ENCODE assay signal across 4 cellular contexts in the genomic region with DNA sequence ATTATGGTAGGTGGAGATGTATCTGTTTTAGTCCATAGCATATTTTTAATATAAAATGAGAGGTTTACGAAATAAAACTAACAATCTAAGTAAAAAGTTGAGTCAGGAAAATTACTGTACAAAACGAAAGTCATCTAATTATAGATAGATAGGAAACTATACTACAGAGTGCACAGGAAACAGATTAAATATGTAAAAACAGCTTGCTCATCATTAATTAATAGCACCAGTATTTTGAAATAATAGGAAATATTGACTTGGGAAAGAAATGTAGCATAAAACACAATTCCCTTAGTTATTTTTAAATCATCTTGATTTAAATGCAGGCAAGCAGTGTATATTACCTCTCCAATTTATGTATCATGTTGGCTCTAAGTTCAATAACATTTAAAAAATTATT.
TF ChIP-seq lines count a peak whose summit lies in the region.

No MANE protein-coding gene starts in this region.

TF ChIP-seq in A549, 52 proteins besides CTCF, POLR2A, EP300 and RAD21:
- TF ChIP-seq MAFK (IDR thresholded peaks at IDR 0.05; ENCODE audit: partially characterized antibody), result peak; percentile 51
- TF ChIP-seq, protein P1, sequence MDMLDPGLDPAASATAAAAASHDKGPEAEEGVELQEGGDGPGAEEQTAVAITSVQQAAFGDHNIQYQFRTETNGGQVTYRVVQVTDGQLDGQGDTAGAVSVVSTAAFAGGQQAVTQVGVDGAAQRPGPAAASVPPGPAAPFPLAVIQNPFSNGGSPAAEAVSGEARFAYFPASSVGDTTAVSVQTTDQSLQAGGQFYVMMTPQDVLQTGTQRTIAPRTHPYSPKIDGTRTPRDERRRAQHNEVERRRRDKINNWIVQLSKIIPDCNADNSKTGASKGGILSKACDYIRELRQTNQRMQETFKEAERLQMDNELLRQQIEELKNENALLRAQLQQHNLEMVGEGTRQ (IDR thresholded peaks at IDR 0.05), result no peak

TF ChIP-seq in IMR-90, 13 proteins besides CTCF, POLR2A, EP300 and RAD21:
- TF ChIP-seq CHD1 (IDR thresholded peaks at IDR 0.05; ENCODE audit: low read depth, low read length), result no peak
- TF ChIP-seq MAFK (IDR thresholded peaks at IDR 0.05; ENCODE audit: low read depth, low read length), result peak; percentile 65
TF ChIP-seq in IMR-90: peak in this region for 1.

TF ChIP-seq in K562, 482 proteins besides CTCF, POLR2A, EP300 and RAD21:
- TF ChIP-seq HLTF (IDR thresholded peaks at IDR 0.05) (no peak), MYNN (IDR thresholded peaks at IDR 0.05) (no peak), MYNN (CRISPR knock-in tag; IDR thresholded peaks at IDR 0.05) (no peak), GTF2A2 (tag; IDR thresholded peaks at IDR 0.05) (no peak), NONO (IDR thresholded peaks at IDR 0.05; ENCODE audit: low read depth in 2 of 2, low read length in 1 of 2) (no peak), ZNF77 (CRISPR knock-in tag; IDR thresholded peaks at IDR 0.05) (no peak), SRSF1 (IDR thresholded peaks at IDR 0.05; ENCODE audit: low read depth, low read length) (no peak), BCL6 (CRISPR knock-in tag; IDR thresholded peaks at IDR 0.05) (no peak), GABPB1 (CRISPR knock-in tag; IDR thresholded peaks at IDR 0.05) (no peak), KDM4B (IDR thresholded peaks at IDR 0.05; ENCODE audit: borderline replicate concordance in 2 of 2, low read depth in 1 of 2) (no peak), NR2C1 (IDR thresholded peaks at IDR 0.05) (no peak), NR2C1 (tag; IDR thresholded peaks at IDR 0.05) (no peak), RBM22 (IDR thresholded peaks at IDR 0.05; ENCODE audit: low read depth, low read length, poor library complexity, severe bottlenecking) (no peak), ZBTB7A (IDR thresholded peaks at IDR 0.05; ENCODE audit: borderline replicate concordance, control insufficient read depth, low read depth, low read length) (no peak), MAFG (tag; conservative IDR thresholded peaks at IDR 0.05) (peak; percentile 27; the same call in 1 of the 2 replicates), TAF9B (IDR thresholded peaks at IDR 0.05; ENCODE audit: partially characterized antibody) (no peak), SMARCA4 (IDR thresholded peaks at IDR 0.05) (no peak), MAFF (IDR thresholded peaks at IDR 0.05; ENCODE audit: low read length) (peak; percentile 15; the same call in 1 of the 2 replicates), CEBPB (tag; IDR thresholded peaks at IDR 0.05) (no peak), ZNF586 (CRISPR knock-in tag; conservative IDR thresholded peaks at IDR 0.05) (no peak), POLR2AphosphoS5 (IDR thresholded peaks at IDR 0.05; ENCODE audit: control insufficient read depth, insufficient read depth, low read depth, low read length) (no peak), HEY1 (CRISPR knock-in tag; IDR thresholded peaks at IDR 0.05; ENCODE audit: borderline replicate concordance) (no peak), SAFB (IDR thresholded peaks at IDR 0.05; ENCODE audit: borderline replicate concordance, low read depth, low read length) (no peak), ZNF24 (IDR thresholded peaks at IDR 0.05) (no peak), ZNF316 (IDR thresholded peaks at IDR 0.05) (peak; percentile 64; the same call in 1 of the 2 replicates), RAD51 (IDR thresholded peaks at IDR 0.05; ENCODE audit: borderline replicate concordance, low read depth) (no peak), C11orf30 (IDR thresholded peaks at IDR 0.05; ENCODE audit: low read depth) (peak; percentile 44; the same call in 1 of the 2 replicates)
- TF ChIP-seq, protein P2, sequence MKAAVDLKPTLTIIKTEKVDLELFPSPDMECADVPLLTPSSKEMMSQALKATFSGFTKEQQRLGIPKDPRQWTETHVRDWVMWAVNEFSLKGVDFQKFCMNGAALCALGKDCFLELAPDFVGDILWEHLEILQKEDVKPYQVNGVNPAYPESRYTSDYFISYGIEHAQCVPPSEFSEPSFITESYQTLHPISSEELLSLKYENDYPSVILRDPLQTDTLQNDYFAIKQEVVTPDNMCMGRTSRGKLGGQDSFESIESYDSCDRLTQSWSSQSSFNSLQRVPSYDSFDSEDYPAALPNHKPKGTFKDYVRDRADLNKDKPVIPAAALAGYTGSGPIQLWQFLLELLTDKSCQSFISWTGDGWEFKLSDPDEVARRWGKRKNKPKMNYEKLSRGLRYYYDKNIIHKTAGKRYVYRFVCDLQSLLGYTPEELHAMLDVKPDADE (conservative IDR thresholded peaks at IDR 0.05; ENCODE audit: control insufficient read depth, low read depth, low read length), result no peak
- TF ChIP-seq, protein P3, sequence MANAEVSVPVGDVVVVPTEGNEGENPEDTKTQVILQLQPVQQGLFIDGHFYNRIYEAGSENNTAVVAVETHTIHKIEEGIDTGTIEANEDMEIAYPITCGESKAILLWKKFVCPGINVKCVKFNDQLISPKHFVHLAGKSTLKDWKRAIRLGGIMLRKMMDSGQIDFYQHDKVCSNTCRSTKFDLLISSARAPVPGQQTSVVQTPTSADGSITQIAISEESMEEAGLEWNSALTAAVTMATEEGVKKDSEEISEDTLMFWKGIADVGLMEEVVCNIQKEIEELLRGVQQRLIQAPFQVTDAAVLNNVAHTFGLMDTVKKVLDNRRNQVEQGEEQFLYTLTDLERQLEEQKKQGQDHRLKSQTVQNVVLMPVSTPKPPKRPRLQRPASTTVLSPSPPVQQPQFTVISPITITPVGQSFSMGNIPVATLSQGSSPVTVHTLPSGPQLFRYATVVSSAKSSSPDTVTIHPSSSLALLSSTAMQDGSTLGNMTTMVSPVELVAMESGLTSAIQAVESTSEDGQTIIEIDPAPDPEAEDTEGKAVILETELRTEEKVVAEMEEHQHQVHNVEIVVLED (CRISPR knock-in tag; IDR thresholded peaks at IDR 0.05), result no peak
- TF ChIP-seq, protein P4, sequence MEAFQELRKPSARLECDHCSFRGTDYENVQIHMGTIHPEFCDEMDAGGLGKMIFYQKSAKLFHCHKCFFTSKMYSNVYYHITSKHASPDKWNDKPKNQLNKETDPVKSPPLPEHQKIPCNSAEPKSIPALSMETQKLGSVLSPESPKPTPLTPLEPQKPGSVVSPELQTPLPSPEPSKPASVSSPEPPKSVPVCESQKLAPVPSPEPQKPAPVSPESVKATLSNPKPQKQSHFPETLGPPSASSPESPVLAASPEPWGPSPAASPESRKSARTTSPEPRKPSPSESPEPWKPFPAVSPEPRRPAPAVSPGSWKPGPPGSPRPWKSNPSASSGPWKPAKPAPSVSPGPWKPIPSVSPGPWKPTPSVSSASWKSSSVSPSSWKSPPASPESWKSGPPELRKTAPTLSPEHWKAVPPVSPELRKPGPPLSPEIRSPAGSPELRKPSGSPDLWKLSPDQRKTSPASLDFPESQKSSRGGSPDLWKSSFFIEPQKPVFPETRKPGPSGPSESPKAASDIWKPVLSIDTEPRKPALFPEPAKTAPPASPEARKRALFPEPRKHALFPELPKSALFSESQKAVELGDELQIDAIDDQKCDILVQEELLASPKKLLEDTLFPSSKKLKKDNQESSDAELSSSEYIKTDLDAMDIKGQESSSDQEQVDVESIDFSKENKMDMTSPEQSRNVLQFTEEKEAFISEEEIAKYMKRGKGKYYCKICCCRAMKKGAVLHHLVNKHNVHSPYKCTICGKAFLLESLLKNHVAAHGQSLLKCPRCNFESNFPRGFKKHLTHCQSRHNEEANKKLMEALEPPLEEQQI (IDR thresholded peaks at IDR 0.05), result no peak

TF ChIP-seq in SK-N-SH treated with all-trans-retinoic acid at 6 μM for 48 hours, 23 proteins besides CTCF, POLR2A, EP300 and RAD21:
- TF ChIP-seq, protein P5, sequence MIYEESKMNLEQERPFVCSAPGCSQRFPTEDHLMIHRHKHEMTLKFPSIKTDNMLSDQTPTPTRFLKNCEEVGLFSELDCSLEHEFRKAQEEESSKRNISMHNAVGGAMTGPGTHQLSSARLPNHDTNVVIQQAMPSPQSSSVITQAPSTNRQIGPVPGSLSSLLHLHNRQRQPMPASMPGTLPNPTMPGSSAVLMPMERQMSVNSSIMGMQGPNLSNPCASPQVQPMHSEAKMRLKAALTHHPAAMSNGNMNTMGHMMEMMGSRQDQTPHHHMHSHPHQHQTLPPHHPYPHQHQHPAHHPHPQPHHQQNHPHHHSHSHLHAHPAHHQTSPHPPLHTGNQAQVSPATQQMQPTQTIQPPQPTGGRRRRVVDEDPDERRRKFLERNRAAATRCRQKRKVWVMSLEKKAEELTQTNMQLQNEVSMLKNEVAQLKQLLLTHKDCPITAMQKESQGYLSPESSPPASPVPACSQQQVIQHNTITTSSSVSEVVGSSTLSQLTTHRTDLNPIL (CRISPR knock-in tag; IDR thresholded peaks at IDR 0.05; ENCODE audit: low read depth), result no peak
- no peak for TF ChIP-seq SNAI2 (CRISPR knock-in tag; IDR thresholded peaks at IDR 0.05)
- TF ChIP-seq, protein P6, sequence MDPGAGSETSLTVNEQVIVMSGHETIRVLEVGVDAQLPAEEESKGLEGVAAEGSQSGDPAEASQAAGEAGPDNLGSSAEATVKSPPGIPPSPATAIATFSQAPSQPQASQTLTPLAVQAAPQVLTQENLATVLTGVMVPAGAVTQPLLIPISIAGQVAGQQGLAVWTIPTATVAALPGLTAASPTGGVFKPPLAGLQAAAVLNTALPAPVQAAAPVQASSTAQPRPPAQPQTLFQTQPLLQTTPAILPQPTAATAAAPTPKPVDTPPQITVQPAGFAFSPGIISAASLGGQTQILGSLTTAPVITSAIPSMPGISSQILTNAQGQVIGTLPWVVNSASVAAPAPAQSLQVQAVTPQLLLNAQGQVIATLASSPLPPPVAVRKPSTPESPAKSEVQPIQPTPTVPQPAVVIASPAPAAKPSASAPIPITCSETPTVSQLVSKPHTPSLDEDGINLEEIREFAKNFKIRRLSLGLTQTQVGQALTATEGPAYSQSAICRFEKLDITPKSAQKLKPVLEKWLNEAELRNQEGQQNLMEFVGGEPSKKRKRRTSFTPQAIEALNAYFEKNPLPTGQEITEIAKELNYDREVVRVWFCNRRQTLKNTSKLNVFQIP (CRISPR knock-in tag; IDR thresholded peaks at IDR 0.05; ENCODE audit: borderline replicate concordance, low read depth), result no peak
- TF ChIP-seq ZNF70 (CRISPR knock-in tag; IDR thresholded peaks at IDR 0.05), result no peak
- no peak for TF ChIP-seq RARB (CRISPR knock-in tag; IDR thresholded peaks at IDR 0.05)
- no peak for TF ChIP-seq OSR1 (CRISPR knock-in tag; IDR thresholded peaks at IDR 0.05)
- TF ChIP-seq, protein P7, sequence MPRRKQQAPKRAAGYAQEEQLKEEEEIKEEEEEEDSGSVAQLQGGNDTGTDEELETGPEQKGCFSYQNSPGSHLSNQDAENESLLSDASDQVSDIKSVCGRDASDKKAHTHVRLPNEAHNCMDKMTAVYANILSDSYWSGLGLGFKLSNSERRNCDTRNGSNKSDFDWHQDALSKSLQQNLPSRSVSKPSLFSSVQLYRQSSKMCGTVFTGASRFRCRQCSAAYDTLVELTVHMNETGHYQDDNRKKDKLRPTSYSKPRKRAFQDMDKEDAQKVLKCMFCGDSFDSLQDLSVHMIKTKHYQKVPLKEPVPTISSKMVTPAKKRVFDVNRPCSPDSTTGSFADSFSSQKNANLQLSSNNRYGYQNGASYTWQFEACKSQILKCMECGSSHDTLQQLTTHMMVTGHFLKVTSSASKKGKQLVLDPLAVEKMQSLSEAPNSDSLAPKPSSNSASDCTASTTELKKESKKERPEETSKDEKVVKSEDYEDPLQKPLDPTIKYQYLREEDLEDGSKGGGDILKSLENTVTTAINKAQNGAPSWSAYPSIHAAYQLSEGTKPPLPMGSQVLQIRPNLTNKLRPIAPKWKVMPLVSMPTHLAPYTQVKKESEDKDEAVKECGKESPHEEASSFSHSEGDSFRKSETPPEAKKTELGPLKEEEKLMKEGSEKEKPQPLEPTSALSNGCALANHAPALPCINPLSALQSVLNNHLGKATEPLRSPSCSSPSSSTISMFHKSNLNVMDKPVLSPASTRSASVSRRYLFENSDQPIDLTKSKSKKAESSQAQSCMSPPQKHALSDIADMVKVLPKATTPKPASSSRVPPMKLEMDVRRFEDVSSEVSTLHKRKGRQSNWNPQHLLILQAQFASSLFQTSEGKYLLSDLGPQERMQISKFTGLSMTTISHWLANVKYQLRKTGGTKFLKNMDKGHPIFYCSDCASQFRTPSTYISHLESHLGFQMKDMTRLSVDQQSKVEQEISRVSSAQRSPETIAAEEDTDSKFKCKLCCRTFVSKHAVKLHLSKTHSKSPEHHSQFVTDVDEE (CRISPR knock-in tag; IDR thresholded peaks at IDR 0.05), result no peak
- no peak for TF ChIP-seq PPARA (CRISPR knock-in tag; IDR thresholded peaks at IDR 0.05; ENCODE audit: borderline replicate concordance)
- no peak for TF ChIP-seq ZNF8 (CRISPR knock-in tag; IDR thresholded peaks at IDR 0.05)
- no peak for TF ChIP-seq GLIS3 (CRISPR knock-in tag; IDR thresholded peaks at IDR 0.05)
- TF ChIP-seq ESRRG (CRISPR knock-in tag; IDR thresholded peaks at IDR 0.05), result no peak
- no peak for TF ChIP-seq ZFP3 (CRISPR knock-in tag; IDR thresholded peaks at IDR 0.05)
- no peak for TF ChIP-seq ISL1 (CRISPR knock-in tag; IDR thresholded peaks at IDR 0.05)
- no peak for TF ChIP-seq ZFP30 (CRISPR knock-in tag; IDR thresholded peaks at IDR 0.05)
- TF ChIP-seq ARNTL (CRISPR knock-in tag; IDR thresholded peaks at IDR 0.05; ENCODE audit: borderline replicate concordance, low read depth), result no peak
- TF ChIP-seq, protein P8, sequence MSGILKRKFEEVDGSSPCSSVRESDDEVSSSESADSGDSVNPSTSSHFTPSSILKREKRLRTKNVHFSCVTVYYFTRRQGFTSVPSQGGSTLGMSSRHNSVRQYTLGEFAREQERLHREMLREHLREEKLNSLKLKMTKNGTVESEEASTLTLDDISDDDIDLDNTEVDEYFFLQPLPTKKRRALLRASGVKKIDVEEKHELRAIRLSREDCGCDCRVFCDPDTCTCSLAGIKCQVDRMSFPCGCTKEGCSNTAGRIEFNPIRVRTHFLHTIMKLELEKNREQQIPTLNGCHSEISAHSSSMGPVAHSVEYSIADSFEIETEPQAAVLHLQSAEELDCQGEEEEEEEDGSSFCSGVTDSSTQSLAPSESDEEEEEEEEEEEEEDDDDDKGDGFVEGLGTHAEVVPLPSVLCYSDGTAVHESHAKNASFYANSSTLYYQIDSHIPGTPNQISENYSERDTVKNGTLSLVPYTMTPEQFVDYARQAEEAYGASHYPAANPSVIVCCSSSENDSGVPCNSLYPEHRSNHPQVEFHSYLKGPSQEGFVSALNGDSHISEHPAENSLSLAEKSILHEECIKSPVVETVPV (CRISPR knock-in tag; IDR thresholded peaks at IDR 0.05), result no peak
- TF ChIP-seq, protein P9, sequence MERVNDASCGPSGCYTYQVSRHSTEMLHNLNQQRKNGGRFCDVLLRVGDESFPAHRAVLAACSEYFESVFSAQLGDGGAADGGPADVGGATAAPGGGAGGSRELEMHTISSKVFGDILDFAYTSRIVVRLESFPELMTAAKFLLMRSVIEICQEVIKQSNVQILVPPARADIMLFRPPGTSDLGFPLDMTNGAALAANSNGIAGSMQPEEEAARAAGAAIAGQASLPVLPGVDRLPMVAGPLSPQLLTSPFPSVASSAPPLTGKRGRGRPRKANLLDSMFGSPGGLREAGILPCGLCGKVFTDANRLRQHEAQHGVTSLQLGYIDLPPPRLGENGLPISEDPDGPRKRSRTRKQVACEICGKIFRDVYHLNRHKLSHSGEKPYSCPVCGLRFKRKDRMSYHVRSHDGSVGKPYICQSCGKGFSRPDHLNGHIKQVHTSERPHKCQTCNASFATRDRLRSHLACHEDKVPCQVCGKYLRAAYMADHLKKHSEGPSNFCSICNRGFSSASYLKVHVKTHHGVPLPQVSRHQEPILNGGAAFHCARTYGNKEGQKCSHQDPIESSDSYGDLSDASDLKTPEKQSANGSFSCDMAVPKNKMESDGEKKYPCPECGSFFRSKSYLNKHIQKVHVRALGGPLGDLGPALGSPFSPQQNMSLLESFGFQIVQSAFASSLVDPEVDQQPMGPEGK (CRISPR knock-in tag; IDR thresholded peaks at IDR 0.05; ENCODE audit: borderline replicate concordance), result no peak
